ENCODE assay signal across 2 cellular contexts in genomic region chr16:29302433-29302832, GRCh38.
A peak's percentile ranks its signal among the peaks of the same experiment; 100 is the strongest.
TF ChIP-seq lines count a peak whose summit lies in the region.
"Not testable (repeated sequence)": the region's sequence is repeated elsewhere in the genome, so short reads cannot be mapped to it uniquely, and the experiment has no call there.

No MANE protein-coding gene starts in this region.

TF ChIP-seq in K562, 482 proteins besides CTCF, POLR2A, EP300 and RAD21:
- peak; percentile 53; the same call in 1 of the 2 replicates for TF ChIP-seq MAFG (tag; conservative IDR thresholded peaks at IDR 0.05)
- peak; percentile 21; the same call in 1 of the 2 replicates for TF ChIP-seq NCOA1 (IDR thresholded peaks at IDR 0.05; ENCODE audit: low read depth)
- TF ChIP-seq JUND (IDR thresholded peaks at IDR 0.05; ENCODE audit: borderline replicate concordance, low read depth, low read length); MYC (CRISPR knock-in tag; IDR thresholded peaks at IDR 0.05; ENCODE audit: borderline replicate concordance, low read depth); ATF1 (CRISPR knock-in tag; IDR thresholded peaks at IDR 0.05): not testable (repeated sequence)
- peak; percentile 15; the same call in 1 of the 3 replicates for TF ChIP-seq JUND (tag; IDR thresholded peaks at IDR 0.05; ENCODE audit: borderline replicate concordance, low read depth, low read length)
- peak; percentile 80 for TF ChIP-seq CREM (IDR thresholded peaks at IDR 0.05; ENCODE audit: low read depth)
- TF ChIP-seq ZNF24 (IDR thresholded peaks at IDR 0.05), result peak; percentile 99
- TF ChIP-seq PKNOX1 (IDR thresholded peaks at IDR 0.05), result peak; percentile 27; the same call in 1 of the 2 replicates
- TF ChIP-seq TSC22D4 (tag; IDR thresholded peaks at IDR 0.05), result peak; percentile 91
- 0 out of 2 replicates have a peak, but pooled peaks have one; percentile 25 for TF ChIP-seq ARID1B (IDR thresholded peaks at IDR 0.05)
- TF ChIP-seq NFE2 (IDR thresholded peaks at IDR 0.05; ENCODE audit: low read depth), result peak; percentile 89
- peak; percentile 98 for TF ChIP-seq ZNF232 (CRISPR knock-in tag; IDR thresholded peaks at IDR 0.05)
- TF ChIP-seq CBFA2T3 (IDR thresholded peaks at IDR 0.05), result peak; percentile 33; the same call in 1 of the 2 replicates
- peak; percentile 51 for TF ChIP-seq MAFF (IDR thresholded peaks at IDR 0.05; ENCODE audit: low read length)
- 0 out of 2 replicates have a peak, but pooled peaks have one; percentile 25 for TF ChIP-seq MYC (IDR thresholded peaks at IDR 0.05; ENCODE audit: low read depth, low read length)
- TF ChIP-seq C11orf30 (IDR thresholded peaks at IDR 0.05; ENCODE audit: low read depth), result peak; percentile 66
- peak; percentile 37; the same call in 1 of the 2 replicates for TF ChIP-seq MAX (CRISPR knock-in tag; IDR thresholded peaks at IDR 0.05)
- TF ChIP-seq NRF1 (conservative IDR thresholded peaks at IDR 0.05 in 1 of 2, IDR thresholded peaks at IDR 0.05 in 1 of 2), result 0 out of 4 replicates have a peak, but pooled peaks of 1 of the 2 experiments have one; percentile 29
- peak; percentile 27; the same call in 1 of the 2 replicates for TF ChIP-seq SMARCA4 (IDR thresholded peaks at IDR 0.05)
- peak; percentile 87; the same call in 1 of the 2 replicates for TF ChIP-seq TRIM25 (IDR thresholded peaks at IDR 0.05; ENCODE audit: borderline replicate concordance)
- TF ChIP-seq DPF2 (IDR thresholded peaks at IDR 0.05), result 0 out of 2 replicates have a peak, but pooled peaks have one; percentile 24
- peak; percentile 75 for TF ChIP-seq ZNF316 (IDR thresholded peaks at IDR 0.05)
- TF ChIP-seq CBFA2T2 (conservative IDR thresholded peaks at IDR 0.05), result peak; percentile 7; the same call in 1 of the 2 replicates
- peak; percentile 49 for TF ChIP-seq ATF1 (tag; IDR thresholded peaks at IDR 0.05)
- TF ChIP-seq MAFK (IDR thresholded peaks at IDR 0.05; ENCODE audit: low read length), result peak; percentile 21; the same call in 1 of the 2 replicates
- 0 out of 2 replicates have a peak, but pooled peaks have one; percentile 36 for TF ChIP-seq HDAC2 (IDR thresholded peaks at IDR 0.05)

TF ChIP-seq in HepG2, 621 proteins besides CTCF, POLR2A, EP300 and RAD21:
- TF ChIP-seq ZBTB38 (CRISPR knock-in tag; IDR thresholded peaks at IDR 0.05), result 0 out of 2 replicates have a peak, but pooled peaks have one; percentile 22
